1 cellular context compared by ENCODE assay signal in the genomic region with DNA sequence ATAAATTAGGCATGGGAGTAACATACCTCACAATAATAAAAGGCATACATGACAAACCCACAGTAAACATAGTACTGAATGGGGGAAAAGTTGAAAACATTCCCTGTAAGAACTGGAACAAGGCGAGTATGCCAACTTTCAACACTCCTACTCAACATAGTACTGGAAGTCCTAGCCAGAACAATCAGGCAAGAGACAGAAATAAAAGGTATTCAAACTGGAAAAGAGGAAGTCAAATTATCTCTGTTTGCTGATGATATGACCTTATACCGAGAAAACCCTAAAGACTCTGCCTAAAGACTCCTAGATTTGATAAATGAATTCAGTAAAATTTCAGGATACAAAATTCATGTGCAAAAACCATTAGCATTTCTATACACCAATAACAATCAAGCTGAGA.
TF ChIP-seq lines count a peak whose summit lies in the region.

No MANE protein-coding gene starts in this region.

TF ChIP-seq in K562, 482 proteins besides CTCF, POLR2A, EP300 and RAD21 (continued from another document and continues in another):
- TF ChIP-seq CXXC5 (CRISPR knock-in tag; IDR thresholded peaks at IDR 0.05): no peak
- TF ChIP-seq TAF9B (IDR thresholded peaks at IDR 0.05; ENCODE audit: partially characterized antibody): no peak
- no peak for TF ChIP-seq ETS2 (tag; IDR thresholded peaks at IDR 0.05; ENCODE audit: borderline replicate concordance, poor library complexity, severe bottlenecking)
- TF ChIP-seq EWSR1 (IDR thresholded peaks at IDR 0.05; ENCODE audit: borderline replicate concordance, low read depth, partially characterized antibody): no peak
- no peak for TF ChIP-seq HMG20A (CRISPR knock-in tag; conservative IDR thresholded peaks at IDR 0.05)
- TF ChIP-seq, protein P1, sequence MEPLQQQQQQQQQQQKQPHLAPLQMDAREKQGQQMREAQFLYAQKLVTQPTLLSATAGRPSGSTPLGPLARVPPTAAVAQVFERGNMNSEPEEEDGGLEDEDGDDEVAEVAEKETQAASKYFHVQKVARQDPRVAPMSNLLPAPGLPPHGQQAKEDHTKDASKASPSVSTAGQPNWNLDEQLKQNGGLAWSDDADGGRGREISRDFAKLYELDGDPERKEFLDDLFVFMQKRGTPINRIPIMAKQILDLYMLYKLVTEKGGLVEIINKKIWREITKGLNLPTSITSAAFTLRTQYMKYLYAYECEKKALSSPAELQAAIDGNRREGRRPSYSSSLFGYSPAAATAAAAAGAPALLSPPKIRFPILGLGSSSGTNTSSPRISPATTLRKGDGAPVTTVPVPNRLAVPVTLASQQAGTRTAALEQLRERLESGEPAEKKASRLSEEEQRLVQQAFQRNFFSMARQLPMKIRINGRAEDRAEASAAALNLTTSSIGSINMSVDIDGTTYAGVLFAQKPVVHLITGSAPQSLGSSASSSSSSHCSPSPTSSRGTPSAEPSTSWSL (CRISPR knock-in tag; IDR thresholded peaks at IDR 0.05; ENCODE audit: borderline replicate concordance): no peak
- TF ChIP-seq ZKSCAN8 (CRISPR knock-in tag; IDR thresholded peaks at IDR 0.05): no peak
- no peak for TF ChIP-seq CEBPG (CRISPR knock-in tag; IDR thresholded peaks at IDR 0.05)
- no peak for TF ChIP-seq CEBPG (tag; conservative IDR thresholded peaks at IDR 0.05 in 1 of 2, IDR thresholded peaks at IDR 0.05 in 1 of 2)
- TF ChIP-seq, protein P2, sequence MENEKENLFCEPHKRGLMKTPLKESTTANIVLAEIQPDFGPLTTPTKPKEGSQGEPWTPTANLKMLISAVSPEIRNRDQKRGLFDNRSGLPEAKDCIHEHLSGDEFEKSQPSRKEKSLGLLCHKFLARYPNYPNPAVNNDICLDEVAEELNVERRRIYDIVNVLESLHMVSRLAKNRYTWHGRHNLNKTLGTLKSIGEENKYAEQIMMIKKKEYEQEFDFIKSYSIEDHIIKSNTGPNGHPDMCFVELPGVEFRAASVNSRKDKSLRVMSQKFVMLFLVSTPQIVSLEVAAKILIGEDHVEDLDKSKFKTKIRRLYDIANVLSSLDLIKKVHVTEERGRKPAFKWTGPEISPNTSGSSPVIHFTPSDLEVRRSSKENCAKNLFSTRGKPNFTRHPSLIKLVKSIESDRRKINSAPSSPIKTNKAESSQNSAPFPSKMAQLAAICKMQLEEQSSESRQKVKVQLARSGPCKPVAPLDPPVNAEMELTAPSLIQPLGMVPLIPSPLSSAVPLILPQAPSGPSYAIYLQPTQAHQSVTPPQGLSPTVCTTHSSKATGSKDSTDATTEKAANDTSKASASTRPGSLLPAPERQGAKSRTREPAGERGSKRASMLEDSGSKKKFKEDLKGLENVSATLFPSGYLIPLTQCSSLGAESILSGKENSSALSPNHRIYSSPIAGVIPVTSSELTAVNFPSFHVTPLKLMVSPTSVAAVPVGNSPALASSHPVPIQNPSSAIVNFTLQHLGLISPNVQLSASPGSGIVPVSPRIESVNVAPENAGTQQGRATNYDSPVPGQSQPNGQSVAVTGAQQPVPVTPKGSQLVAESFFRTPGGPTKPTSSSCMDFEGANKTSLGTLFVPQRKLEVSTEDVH (IDR thresholded peaks at IDR 0.05; ENCODE audit: low read depth, partially characterized antibody): no peak
- TF ChIP-seq NCOA1 (IDR thresholded peaks at IDR 0.05; ENCODE audit: low read depth): no peak
- peak; percentile 80 for TF ChIP-seq ARID1B (IDR thresholded peaks at IDR 0.05)
- no peak for TF ChIP-seq MTF1 (CRISPR knock-in tag; IDR thresholded peaks at IDR 0.05; ENCODE audit: borderline replicate concordance)
- TF ChIP-seq ZNF133 (CRISPR knock-in tag; IDR thresholded peaks at IDR 0.05): no peak
- TF ChIP-seq JUND (IDR thresholded peaks at IDR 0.05; ENCODE audit: borderline replicate concordance, low read depth, low read length): 0 out of 2 replicates have a peak, but pooled peaks have one; percentile 4
- TF ChIP-seq JUND (tag; IDR thresholded peaks at IDR 0.05; ENCODE audit: borderline replicate concordance, low read depth, low read length): no peak
- TF ChIP-seq ZNF764 (CRISPR knock-in tag; IDR thresholded peaks at IDR 0.05; ENCODE audit: low read depth): no peak
- TF ChIP-seq SPI1 (IDR thresholded peaks at IDR 0.05; ENCODE audit: borderline replicate concordance, low read depth, low read length): peak; percentile 92
- TF ChIP-seq, protein P3, sequence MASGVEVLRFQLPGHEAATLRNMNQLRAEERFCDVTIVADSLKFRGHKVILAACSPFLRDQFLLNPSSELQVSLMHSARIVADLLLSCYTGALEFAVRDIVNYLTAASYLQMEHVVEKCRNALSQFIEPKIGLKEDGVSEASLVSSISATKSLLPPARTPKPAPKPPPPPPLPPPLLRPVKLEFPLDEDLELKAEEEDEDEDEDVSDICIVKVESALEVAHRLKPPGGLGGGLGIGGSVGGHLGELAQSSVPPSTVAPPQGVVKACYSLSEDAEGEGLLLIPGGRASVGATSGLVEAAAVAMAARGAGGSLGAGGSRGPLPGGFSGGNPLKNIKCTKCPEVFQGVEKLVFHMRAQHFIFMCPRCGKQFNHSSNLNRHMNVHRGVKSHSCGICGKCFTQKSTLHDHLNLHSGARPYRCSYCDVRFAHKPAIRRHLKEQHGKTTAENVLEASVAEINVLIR (CRISPR knock-in tag; IDR thresholded peaks at IDR 0.05): no peak
- no peak for TF ChIP-seq FOSL1 (tag; conservative IDR thresholded peaks at IDR 0.05)
- TF ChIP-seq SRSF7 (optimal IDR thresholded peaks at IDR 0.05; ENCODE audit: low read depth, low read length): no peak
- no peak for TF ChIP-seq BMI1 (IDR thresholded peaks at IDR 0.05; ENCODE audit: low read length)
- TF ChIP-seq ARID2 (IDR thresholded peaks at IDR 0.05): no peak
- no peak for TF ChIP-seq HNRNPK (IDR thresholded peaks at IDR 0.05; ENCODE audit: low read depth, low read length, poor library complexity, severe bottlenecking)
- TF ChIP-seq ZNF121 (CRISPR knock-in tag; conservative IDR thresholded peaks at IDR 0.05): no peak
- no peak for TF ChIP-seq LARP7 (IDR thresholded peaks at IDR 0.05)
- TF ChIP-seq RBFOX2 (IDR thresholded peaks at IDR 0.05; ENCODE audit: low read depth, low read length): no peak
- peak; percentile 77 for TF ChIP-seq SMARCA4 (IDR thresholded peaks at IDR 0.05)
- no peak for TF ChIP-seq MCM7 (IDR thresholded peaks at IDR 0.05)
- TF ChIP-seq TEAD1 (CRISPR knock-in tag; IDR thresholded peaks at IDR 0.05): no peak
- TF ChIP-seq CBFB (CRISPR knock-in tag; IDR thresholded peaks at IDR 0.05): no peak
- TF ChIP-seq ZNF124 (CRISPR knock-in tag; IDR thresholded peaks at IDR 0.05): no peak
- 0 out of 2 replicates have a peak, but pooled peaks have one; percentile 38 for TF ChIP-seq GATAD2B (IDR thresholded peaks at IDR 0.05; ENCODE audit: borderline replicate concordance)
- TF ChIP-seq TAF1 (IDR thresholded peaks at IDR 0.05; ENCODE audit: control insufficient read depth, extremely low read depth, insufficient read depth, low read length, severe bottlenecking): no peak
- no peak for TF ChIP-seq POLR2AphosphoS5 (IDR thresholded peaks at IDR 0.05; ENCODE audit: control insufficient read depth, insufficient read depth, low read depth, low read length)
- no peak for TF ChIP-seq ZFPM2 (CRISPR knock-in tag; IDR thresholded peaks at IDR 0.05)
- TF ChIP-seq ADNP (tag; IDR thresholded peaks at IDR 0.05): no peak
- TF ChIP-seq SMARCC2 (IDR thresholded peaks at IDR 0.05; ENCODE audit: low read depth): 0 out of 2 replicates have a peak, but pooled peaks have one; percentile 52
- TF ChIP-seq POLR2AphosphoS2 (IDR thresholded peaks at IDR 0.05; ENCODE audit: low read length): no peak
- no peak for TF ChIP-seq TSC22D4 (tag; IDR thresholded peaks at IDR 0.05)
- TF ChIP-seq TCF3 (CRISPR knock-in tag; IDR thresholded peaks at IDR 0.05): peak; percentile 51
- no peak for TF ChIP-seq SIX5 (IDR thresholded peaks at IDR 0.05; ENCODE audit: borderline replicate concordance in 1 of 2, insufficient read depth in 1 of 2, low read depth in 1 of 2, low read length in 2 of 2)
- no peak for TF ChIP-seq MXI1 (IDR thresholded peaks at IDR 0.05; ENCODE audit: low read depth, low read length)
- TF ChIP-seq, protein P4, sequence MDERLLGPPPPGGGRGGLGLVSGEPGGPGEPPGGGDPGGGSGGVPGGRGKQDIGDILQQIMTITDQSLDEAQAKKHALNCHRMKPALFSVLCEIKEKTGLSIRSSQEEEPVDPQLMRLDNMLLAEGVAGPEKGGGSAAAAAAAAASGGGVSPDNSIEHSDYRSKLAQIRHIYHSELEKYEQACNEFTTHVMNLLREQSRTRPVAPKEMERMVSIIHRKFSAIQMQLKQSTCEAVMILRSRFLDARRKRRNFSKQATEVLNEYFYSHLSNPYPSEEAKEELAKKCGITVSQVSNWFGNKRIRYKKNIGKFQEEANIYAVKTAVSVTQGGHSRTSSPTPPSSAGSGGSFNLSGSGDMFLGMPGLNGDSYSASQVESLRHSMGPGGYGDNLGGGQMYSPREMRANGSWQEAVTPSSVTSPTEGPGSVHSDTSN (CRISPR knock-in tag; IDR thresholded peaks at IDR 0.05; ENCODE audit: low read depth): no peak
- TF ChIP-seq, protein P4 (tag; conservative IDR thresholded peaks at IDR 0.05; ENCODE audit: low read depth): peak; percentile 24
- TF ChIP-seq, protein P5, sequence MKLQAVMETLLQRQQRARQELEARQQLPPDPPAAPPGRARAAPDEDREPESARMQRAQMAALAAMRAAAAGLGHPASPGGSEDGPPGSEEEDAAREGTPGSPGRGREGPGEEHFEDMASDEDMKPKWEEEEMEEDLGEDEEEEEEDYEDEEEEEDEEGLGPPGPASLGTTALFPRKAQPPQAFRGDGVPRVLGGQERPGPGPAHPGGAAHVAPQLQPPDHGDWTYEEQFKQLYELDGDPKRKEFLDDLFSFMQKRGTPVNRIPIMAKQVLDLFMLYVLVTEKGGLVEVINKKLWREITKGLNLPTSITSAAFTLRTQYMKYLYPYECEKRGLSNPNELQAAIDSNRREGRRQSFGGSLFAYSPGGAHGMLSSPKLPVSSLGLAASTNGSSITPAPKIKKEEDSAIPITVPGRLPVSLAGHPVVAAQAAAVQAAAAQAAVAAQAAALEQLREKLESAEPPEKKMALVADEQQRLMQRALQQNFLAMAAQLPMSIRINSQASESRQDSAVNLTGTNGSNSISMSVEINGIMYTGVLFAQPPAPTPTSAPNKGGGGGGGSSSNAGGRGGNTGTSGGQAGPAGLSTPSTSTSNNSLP (IDR thresholded peaks at IDR 0.05; ENCODE audit: borderline replicate concordance, low read depth, low read length): no peak
- TF ChIP-seq MEF2A (IDR thresholded peaks at IDR 0.05; ENCODE audit: control insufficient read depth, low read depth, low read length): no peak
- no peak for TF ChIP-seq ZNF551 (CRISPR knock-in tag; IDR thresholded peaks at IDR 0.05)
- TF ChIP-seq CBX1 (IDR thresholded peaks at IDR 0.05; ENCODE audit: low read depth): no peak
- TF ChIP-seq, protein P6, sequence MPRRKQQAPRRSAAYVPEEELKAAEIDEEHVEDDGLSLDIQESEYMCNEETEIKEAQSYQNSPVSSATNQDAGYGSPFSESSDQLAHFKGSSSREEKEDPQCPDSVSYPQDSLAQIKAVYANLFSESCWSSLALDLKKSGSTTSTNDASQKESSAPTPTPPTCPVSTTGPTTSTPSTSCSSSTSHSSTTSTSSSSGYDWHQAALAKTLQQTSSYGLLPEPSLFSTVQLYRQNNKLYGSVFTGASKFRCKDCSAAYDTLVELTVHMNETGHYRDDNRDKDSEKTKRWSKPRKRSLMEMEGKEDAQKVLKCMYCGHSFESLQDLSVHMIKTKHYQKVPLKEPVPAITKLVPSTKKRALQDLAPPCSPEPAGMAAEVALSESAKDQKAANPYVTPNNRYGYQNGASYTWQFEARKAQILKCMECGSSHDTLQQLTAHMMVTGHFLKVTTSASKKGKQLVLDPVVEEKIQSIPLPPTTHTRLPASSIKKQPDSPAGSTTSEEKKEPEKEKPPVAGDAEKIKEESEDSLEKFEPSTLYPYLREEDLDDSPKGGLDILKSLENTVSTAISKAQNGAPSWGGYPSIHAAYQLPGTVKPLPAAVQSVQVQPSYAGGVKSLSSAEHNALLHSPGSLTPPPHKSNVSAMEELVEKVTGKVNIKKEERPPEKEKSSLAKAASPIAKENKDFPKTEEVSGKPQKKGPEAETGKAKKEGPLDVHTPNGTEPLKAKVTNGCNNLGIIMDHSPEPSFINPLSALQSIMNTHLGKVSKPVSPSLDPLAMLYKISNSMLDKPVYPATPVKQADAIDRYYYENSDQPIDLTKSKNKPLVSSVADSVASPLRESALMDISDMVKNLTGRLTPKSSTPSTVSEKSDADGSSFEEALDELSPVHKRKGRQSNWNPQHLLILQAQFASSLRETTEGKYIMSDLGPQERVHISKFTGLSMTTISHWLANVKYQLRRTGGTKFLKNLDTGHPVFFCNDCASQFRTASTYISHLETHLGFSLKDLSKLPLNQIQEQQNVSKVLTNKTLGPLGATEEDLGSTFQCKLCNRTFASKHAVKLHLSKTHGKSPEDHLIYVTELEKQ (CRISPR knock-in tag; IDR thresholded peaks at IDR 0.05): no peak
- no peak for TF ChIP-seq ILF3 (IDR thresholded peaks at IDR 0.05; ENCODE audit: borderline replicate concordance)
- TF ChIP-seq, protein P7, sequence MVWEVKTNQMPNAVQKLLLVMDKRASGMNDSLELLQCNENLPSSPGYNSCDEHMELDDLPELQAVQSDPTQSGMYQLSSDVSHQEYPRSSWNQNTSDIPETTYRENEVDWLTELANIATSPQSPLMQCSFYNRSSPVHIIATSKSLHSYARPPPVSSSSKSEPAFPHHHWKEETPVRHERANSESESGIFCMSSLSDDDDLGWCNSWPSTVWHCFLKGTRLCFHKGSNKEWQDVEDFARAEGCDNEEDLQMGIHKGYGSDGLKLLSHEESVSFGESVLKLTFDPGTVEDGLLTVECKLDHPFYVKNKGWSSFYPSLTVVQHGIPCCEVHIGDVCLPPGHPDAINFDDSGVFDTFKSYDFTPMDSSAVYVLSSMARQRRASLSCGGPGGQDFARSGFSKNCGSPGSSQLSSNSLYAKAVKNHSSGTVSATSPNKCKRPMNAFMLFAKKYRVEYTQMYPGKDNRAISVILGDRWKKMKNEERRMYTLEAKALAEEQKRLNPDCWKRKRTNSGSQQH (CRISPR knock-in tag; IDR thresholded peaks at IDR 0.05): no peak
- TF ChIP-seq ZNF830 (CRISPR knock-in tag; IDR thresholded peaks at IDR 0.05): no peak
- TF ChIP-seq ELF4 (CRISPR knock-in tag; IDR thresholded peaks at IDR 0.05): no peak
- TF ChIP-seq ZKSCAN3 (CRISPR knock-in tag; IDR thresholded peaks at IDR 0.05): no peak
- TF ChIP-seq, protein P8, sequence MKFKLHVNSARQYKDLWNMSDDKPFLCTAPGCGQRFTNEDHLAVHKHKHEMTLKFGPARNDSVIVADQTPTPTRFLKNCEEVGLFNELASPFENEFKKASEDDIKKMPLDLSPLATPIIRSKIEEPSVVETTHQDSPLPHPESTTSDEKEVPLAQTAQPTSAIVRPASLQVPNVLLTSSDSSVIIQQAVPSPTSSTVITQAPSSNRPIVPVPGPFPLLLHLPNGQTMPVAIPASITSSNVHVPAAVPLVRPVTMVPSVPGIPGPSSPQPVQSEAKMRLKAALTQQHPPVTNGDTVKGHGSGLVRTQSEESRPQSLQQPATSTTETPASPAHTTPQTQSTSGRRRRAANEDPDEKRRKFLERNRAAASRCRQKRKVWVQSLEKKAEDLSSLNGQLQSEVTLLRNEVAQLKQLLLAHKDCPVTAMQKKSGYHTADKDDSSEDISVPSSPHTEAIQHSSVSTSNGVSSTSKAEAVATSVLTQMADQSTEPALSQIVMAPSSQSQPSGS (CRISPR knock-in tag; IDR thresholded peaks at IDR 0.05): no peak
